8 cellular contexts compared by ENCODE assay signal in genomic region chr3:158727499-158728377, GRCh38. TPM values are rescaled to one million over a fixed set of nuclear protein-coding genes. Genes with fewer than 3 reads are reported as not detected.
DNase-seq lines count a peak whose midpoint lies in the region; ATAC-seq and TF ChIP-seq lines count a peak whose summit lies in the region.

No MANE protein-coding gene starts in this region.

- intact Hi-C loops in Calu3 (cut with micrococcal nuclease; ENCODE audit: unreplicated experiment), result loop anchor here (1.0 to 10.0 kb wide), 4 partner anchors 42 to 437 kb away; no protein-coding TSS in a partner anchor

- peaks cover 76% of the 10 kb centered on the region for H3K4me1 Mint-ChIP-seq in Calu3 (ENCODE audit: low read depth, unreplicated experiment)
- peaks cover 17 to 34% (median 27%) of the 10 kb centered on the region in 3 donors for H3K4me1 Mint-ChIP-seq in naive B cell

- peak overlapping the region; percentile 37 for H3K27ac Mint-ChIP-seq in Calu3 (ENCODE audit: unreplicated experiment)
- peak overlapping the region in 3 of 6 donors; percentile 50 to 85 (median 60) for H3K27ac Mint-ChIP-seq in naive B cell

- TF ChIP-seq CTCF in Calu3 (IDR thresholded peaks at IDR 0.05; ENCODE audit: unreplicated experiment), result peak; percentile 87

- H3K9me3 Mint-ChIP-seq in Calu3 (ENCODE audit: low read depth, unreplicated experiment) (no peaks in the 10 kb centered on the region), naive B cell (peaks cover 0 to 1% (median 0%) of the 10 kb centered on the region in 7 donors)

- no TSS peak for BruUV-seq in Calu3 (replicated peaks; lab: Mats Ljungman, UMichigan)

- DNase-seq in Calu3, result peak; percentile 80
- DNase-seq in NCI-H345 treated with DMSO at 0.1 percent for 48 hours (lab: John Stamatoyannopoulos, UW; ENCODE audit: unreplicated experiment), result peak; percentile 59
- peak; percentile 24 for DNase-seq in activated CD4-positive, alpha-beta T cell treated with anti-CD3 and anti-CD28 coated beads, Interleukin-2, amount 50 U/mL, for 1 hour
- peak; percentile 86 to 90 for DNase-seq in erythroblast (lab: John Stamatoyannopoulos, UW)
- peak; percentile 48 for DNase-seq in naive B cell
- no peak for DNase-seq in OCI-M2 (lab: John Stamatoyannopoulos, UW; ENCODE audit: unreplicated experiment)

- H3K27me3 Mint-ChIP-seq in Calu3 (ENCODE audit: unreplicated experiment), result no peaks in the 10 kb centered on the region
- H3K27me3 Mint-ChIP-seq in naive B cell, result peaks cover 6 to 19% (median 8%) of the 10 kb centered on the region in 3 donors

- peak; percentile 64 for ATAC-seq in GM19035 (IDR thresholded peaks at IDR 0.05; ENCODE audit: unreplicated experiment)
- peak; percentile 58 for ATAC-seq in HG03175 (IDR thresholded peaks at IDR 0.05; ENCODE audit: unreplicated experiment)
- ATAC-seq in naive B cell (ENCODE audit: low read depth in 2 of 2), result peak; percentile 51 to 61

- CTCF ChIA-PET in Calu3 (lab: Charles Lee), result interaction anchor here (0.6 to 5.2 kb wide), 25 partner anchors 9 to 984 kb away, joined by 3 to 98 read pairs (median 4); partner anchors contain the start of genes GFM1, LXN, MFSD1 and MLF1

- H3K4me3 Mint-ChIP-seq in Calu3 (ENCODE audit: low read depth, unreplicated experiment) (peak overlapping the region; percentile 93), naive B cell (peak overlapping the region in 7 of 8 donors; percentile 7 to 78 (median 46))

- no peak for TF ChIP-seq POLR2A in erythroblast (IDR thresholded peaks at IDR 0.05; ENCODE audit: low read length)

- H3K36me3 Mint-ChIP-seq in Calu3 (ENCODE audit: insufficient read depth, unreplicated experiment), result peaks cover 98% of the 10 kb centered on the region
- no peaks in the 10 kb centered on the region for H3K36me3 Mint-ChIP-seq in naive B cell

RNA-seq across cellular contexts. Expression of gene RARRES1, which starts 4.5 kb away (rescaled TPM):
- total RNA-seq in Calu3 (2022), result 1,088 and 1,195 TPM in 2 replicates
- polyA plus RNA-seq in naive B cell (ENCODE audit: low read depth in 6 of 6), result not detected

RNA-seq across cellular contexts. Expression of gene LXN, which starts 55.3 kb away (rescaled TPM):
- 42.8 and 43.4 TPM in 2 replicates for total RNA-seq in Calu3 (2022)
- 10 to 100 TPM in 4 of 6 donors, 1 to 10 TPM in 2; 6.2 to 15.4 (median 12.0) TPM for polyA plus RNA-seq in naive B cell (ENCODE audit: low read depth in 6 of 6)
